ENCODE assay signal across 9 cellular contexts in genomic region chr10:68902382-68902781, GRCh38. TPM values are rescaled to one million over a fixed set of nuclear protein-coding genes. Genes with fewer than 3 reads are reported as not detected.
DNase-seq lines count a peak whose midpoint lies in the region; ATAC-seq and TF ChIP-seq lines count a peak whose summit lies in the region.
"Had no signal": no experiment of that assay in that cellular context is flagged by ENCODE, and none has a peak within 500 bp of the region (broad histone marks: within the 10 kb centered on the region; RNA-seq: fewer than 3 reads in every experiment).

No MANE protein-coding gene starts in this region.

- no peak for ATAC-seq in central memory CD8-positive, alpha-beta T cell (replicated peaks; ENCODE audit: extremely low read depth, poor library complexity, severe bottlenecking)
- ATAC-seq in HG03432 (IDR thresholded peaks at IDR 0.05; ENCODE audit: unreplicated experiment) (no peak), body of pancreas (no peak), HG02623 (IDR thresholded peaks at IDR 0.05; ENCODE audit: unreplicated experiment) (no peak)

- POLR2A ChIA-PET in CD4-positive, alpha-beta memory T cell (lab: Charles Lee; ENCODE audit: partially characterized antibody): interaction anchor here (1.2 kb wide), 1 partner anchor 9 kb away, joined by 3 read pairs; no protein-coding TSS in a partner anchor

- no peak overlapping the region for H2AFZ ChIP-seq in Karpas-422 (ENCODE audit: low read length)

- CTCF ChIA-PET in CD4-positive, alpha-beta memory T cell (lab: Charles Lee; ENCODE audit: partially characterized antibody): no interaction called here

- peak overlapping the region; percentile 64 to 99 (median 98) for H3K4me3 Mint-ChIP-seq in CD4-positive, alpha-beta memory T cell
- peak overlapping the region; percentile 99 for H3K4me3 Mint-ChIP-seq in central memory CD8-positive, alpha-beta T cell
- peak overlapping the region; percentile 93 for H3K4me3 Mint-ChIP-seq in nephron progenitor cell

- H3K4me2 ChIP-seq in Karpas-422 (ENCODE audit: low read depth, low read length, poor library complexity, severe bottlenecking): peak overlapping the region; percentile 95

- peaks cover 5% of the 10 kb centered on the region for H3K36me3 ChIP-seq in CD4-positive, alpha-beta memory T cell (ENCODE audit: insufficient read depth, low read length)
- peaks cover 20% of the 10 kb centered on the region for H3K36me3 ChIP-seq in Karpas-422 (ENCODE audit: insufficient read depth, low read length)
- H3K36me3 ChIP-seq in body of pancreas (replicated peaks in 1 of 2; ENCODE audit: insufficient read depth in 1 of 2, low read depth in 2 of 2): no peaks in the 10 kb centered on the region

- WGBS in body of pancreas, 2 donors: 45 to 49% methylated on average over 5 of the region's 5 CpGs

- no peaks in the 10 kb centered on the region for H3K27me3 Mint-ChIP-seq in CD4-positive, alpha-beta memory T cell
- H3K27me3 Mint-ChIP-seq in central memory CD8-positive, alpha-beta T cell: no peaks in the 10 kb centered on the region
- H3K27me3 Mint-ChIP-seq in nephron progenitor cell (ENCODE audit: low read depth, poor library complexity): no peaks in the 10 kb centered on the region

- H3K9me2 ChIP-seq in Karpas-422 (replicated peaks; ENCODE audit: insufficient read depth, low read length): no peaks in the 10 kb centered on the region

- DNase-seq in CD4-positive, alpha-beta memory T cell: no peak
- DNase-seq in Karpas-422: no peak
- no peak for DNase-seq in central memory CD8-positive, alpha-beta T cell (ENCODE audit: low spot score in 2 of 2)
- DNase-seq in nephron progenitor cell: no peak
- no peak for DNase-seq in GDM1 (lab: John Stamatoyannopoulos, UW)
- no peak for DNase-seq in body of pancreas
- DNase-seq: activated effector memory CD4-positive, alpha-beta T cell treated with anti-CD3 and anti-CD28 coated beads, Interleukin-2, amount 50 U/mL, for 16 hours had no signal

- H3K4me1 ChIP-seq in CD4-positive, alpha-beta memory T cell (ENCODE audit: insufficient read depth, low read length): peaks cover 40% of the 10 kb centered on the region
- peaks cover 18% of the 10 kb centered on the region for H3K4me1 ChIP-seq in Karpas-422 (ENCODE audit: low read length)
- H3K4me1 ChIP-seq in body of pancreas: peaks cover 28% of the 10 kb centered on the region

- peaks cover 6% of the 10 kb centered on the region; the same call in 1 of the 2 replicates for H4K20me1 ChIP-seq in Karpas-422 (ENCODE audit: insufficient read depth, low read depth, low read length)

- H3K9me3 Mint-ChIP-seq in CD4-positive, alpha-beta memory T cell: no peaks in the 10 kb centered on the region
- no peaks in the 10 kb centered on the region for H3K9me3 Mint-ChIP-seq in central memory CD8-positive, alpha-beta T cell
- H3K9me3 Mint-ChIP-seq in nephron progenitor cell: no peaks in the 10 kb centered on the region

- no peaks in the 10 kb centered on the region for H3K9me3 ChIP-seq in CD4-positive, alpha-beta memory T cell (ENCODE audit: control insufficient read depth in 1 of 2, low read length in 2 of 2)
- H3K9me3 ChIP-seq in Karpas-422 (ENCODE audit: low read length): no peaks in the 10 kb centered on the region
- H3K9me3 ChIP-seq in body of pancreas: no peaks in the 10 kb centered on the region

- H3K79me2 ChIP-seq in Karpas-422 (ENCODE audit: low read length): peaks cover 61% of the 10 kb centered on the region

- H3K4me1 Mint-ChIP-seq in CD4-positive, alpha-beta memory T cell: peaks cover 32 to 68% (median 47%) of the 10 kb centered on the region in 4 donors
- H3K4me1 Mint-ChIP-seq in central memory CD8-positive, alpha-beta T cell: peaks cover 36% of the 10 kb centered on the region
- peaks cover 55% of the 10 kb centered on the region for H3K4me1 Mint-ChIP-seq in nephron progenitor cell

- peak overlapping the region; percentile 93 for H3K9ac ChIP-seq in Karpas-422 (ENCODE audit: low read length)

- TF ChIP-seq CTCF in nephron progenitor cell (IDR thresholded peaks at IDR 0.05) (no peak), body of pancreas (IDR thresholded peaks at IDR 0.05) (no peak)

- H3K27ac ChIP-seq in CD4-positive, alpha-beta memory T cell (ENCODE audit: low read depth, low read length): peak overlapping the region; percentile 97
- H3K27ac ChIP-seq in Karpas-422 (ENCODE audit: low read length) (no peak overlapping the region), body of pancreas (no peak overlapping the region)

- H3K36me3 Mint-ChIP-seq in CD4-positive, alpha-beta memory T cell: peaks cover 14 to 32% of the 10 kb centered on the region in 2 donors
- H3K36me3 Mint-ChIP-seq in central memory CD8-positive, alpha-beta T cell (ENCODE audit: insufficient read depth): peaks cover 29% of the 10 kb centered on the region
- H3K36me3 Mint-ChIP-seq in nephron progenitor cell (ENCODE audit: low read depth): peaks cover 27% of the 10 kb centered on the region

- H3K4me3 ChIP-seq in CD4-positive, alpha-beta memory T cell (ENCODE audit: low read length in 2 of 2): peak overlapping the region in 1 of 2 donors; percentile 3
- H3K4me3 ChIP-seq in Karpas-422 (ENCODE audit: low read length) (peak overlapping the region; percentile 99), body of pancreas (no peak overlapping the region)

- no peaks in the 10 kb centered on the region for H3K27me3 ChIP-seq in CD4-positive, alpha-beta memory T cell (ENCODE audit: insufficient read depth, low read length)
- H3K27me3 ChIP-seq in Karpas-422 (ENCODE audit: low read length) (no peaks in the 10 kb centered on the region), body of pancreas (no peaks in the 10 kb centered on the region)

- TF ChIP-seq POLR2A in body of pancreas (IDR thresholded peaks at IDR 0.05): no peak

- intact Hi-C loops in CD4-positive, alpha-beta memory T cell (cut with micrococcal nuclease): loop anchor here (5.0 to 10.0 kb wide), 3 partner anchors 378 to 1018 kb away; partner anchors contain the start of genes HNRNPH3, PBLD, SIRT1 and SLC25A16
- intact Hi-C loops in body of pancreas (cut with DNase I): no loop called here

- peak overlapping the region in 6 of 7 donors; percentile 57 to 100 (median 87) for H3K27ac Mint-ChIP-seq in CD4-positive, alpha-beta memory T cell
- peak overlapping the region; percentile 99 for H3K27ac Mint-ChIP-seq in central memory CD8-positive, alpha-beta T cell (ENCODE audit: low read depth)
- peak overlapping the region; percentile 27 for H3K27ac Mint-ChIP-seq in nephron progenitor cell

RNA-seq across cellular contexts. Expression of gene DDX50, which starts 1.3 kb away (rescaled TPM):
- 10 to 100 TPM; 41.1 to 41.9 TPM for total RNA-seq in CD4-positive, alpha-beta memory T cell
- polyA plus RNA-seq in CD4-positive, alpha-beta memory T cell: 10 to 100 TPM; 39.5 to 45.2 TPM
- total RNA-seq in Karpas-422 (2014; rRNA removed; shearing (Covaris generic); ENCODE audit: low replicate concordance): 48.3 and 61.1 TPM in 2 replicates
- 10 to 100 TPM; 22.3 to 23.7 TPM for total RNA-seq in body of pancreas

RNA-seq across cellular contexts. Expression of gene DDX21, which starts 53.6 kb away (rescaled TPM):
- 10 to 100 TPM; 50.6 to 57.1 TPM for total RNA-seq in CD4-positive, alpha-beta memory T cell
- polyA plus RNA-seq in CD4-positive, alpha-beta memory T cell: 10 to 100 TPM; 20.3 to 20.7 TPM
- 87.0 and 89.8 TPM in 2 replicates for total RNA-seq in Karpas-422 (2014; rRNA removed; shearing (Covaris generic); ENCODE audit: low replicate concordance)
- total RNA-seq in body of pancreas: 10 to 100 TPM; 24.6 to 38.9 TPM

Comparison
In these comparisons a context has a peak if more than half of its experiments do, and no peak if none do; other contexts are left out.
1. H3K27ac Mint-ChIP-seq: peak in every context shown above with its lines; median percentile 99 in central memory CD8-positive, alpha-beta T cell; 87 in CD4-positive, alpha-beta memory T cell; 27 in nephron progenitor cell.